ENCODE assay signal across 19 cellular contexts in genomic region chr11:122486793-122487495, GRCh38.
DNase-seq lines count a peak whose midpoint lies in the region; ATAC-seq, FAIRE-seq and TF ChIP-seq lines count a peak whose summit lies in the region.
"Had no signal": no experiment of that assay in that cellular context is flagged by ENCODE, and none has a peak within 500 bp of the region (broad histone marks: within the 10 kb centered on the region; RNA-seq: fewer than 3 reads in every experiment).

No MANE protein-coding gene starts in this region.

- H3K9ac ChIP-seq in keratinocyte (ENCODE audit: control insufficient read depth, extremely low read depth, insufficient read depth, low read length) = no peak overlapping the region

- peak; percentile 9 for DNase-seq in ELR (ENCODE audit: low read depth)
- DNase-seq in LHCN-M2 (ENCODE audit: low read depth) = peak; percentile 2
- peak; percentile 41 for DNase-seq in astrocyte of the hippocampus (ENCODE audit: low read depth, low spot score)
- no peak for DNase-seq in keratinocyte (ENCODE audit: low read depth, low spot score)
- no peak for DNase-seq in activated CD8-positive, alpha-beta memory T cell treated with anti-CD3 and anti-CD28 coated beads, Interleukin-2, amount 50 U/mL, for 48 hours
- no peak for DNase-seq in NCI-H1930 (lab: John Stamatoyannopoulos, UW)
- no peak for DNase-seq in NCI-H1048 (lab: John Stamatoyannopoulos, UW)
- DNase-seq: activated CD4-positive, CD25-positive, alpha-beta regulatory T cell; C1 segment of cervical spinal cord; caudate nucleus; glutamatergic neuron; left ventricle myocardium superior; MG63; naive thymus-derived CD4-positive, alpha-beta T cell; stimulated activated CD4-positive, alpha-beta T cell treated with anti-CD3 and anti-CD28 coated beads, Interleukin-2, amount 100 ng/mL, for 24 hours; transverse colon had no signal

- TF ChIP-seq CTCF in keratinocyte (optimal IDR thresholded peaks at IDR 0.05 in 1 of 3, IDR thresholded peaks at IDR 0.05 in 1 of 3, conservative IDR thresholded peaks at IDR 0.05 in 1 of 3; ENCODE audit: extremely low read depth in 1 of 3, insufficient read depth in 2 of 3, low read length in 3 of 3) = no peak

- FAIRE-seq in keratinocyte (lab: Jason Lieb, UNC) = peak; percentile 72
- FAIRE-seq: endometrium, GM12878 had no signal

- H3K27ac ChIP-seq in keratinocyte (ENCODE audit: control insufficient read depth, insufficient read depth, low read length) = no peak overlapping the region
- H3K27ac ChIP-seq: transverse colon had no signal

- no peaks in the 10 kb centered on the region for H3K27me3 ChIP-seq in keratinocyte (ENCODE audit: control insufficient read depth, extremely low read depth, insufficient read depth, low read length)
- H3K27me3 ChIP-seq: MG63, transverse colon had no signal

- no peak overlapping the region for H3K4me3 ChIP-seq in keratinocyte (ENCODE audit: control insufficient read depth in 2 of 3, extremely low read depth in 1 of 3, insufficient read depth in 2 of 3, low read depth in 1 of 3, low read length in 3 of 3)
- H3K4me3 ChIP-seq: GM12878, MG63, transverse colon had no signal

- no peaks in the 10 kb centered on the region for H3K9me1 ChIP-seq in keratinocyte (ENCODE audit: control insufficient read depth, extremely low read depth, insufficient read depth, low read length)

- no peaks in the 10 kb centered on the region for H3K79me2 ChIP-seq in keratinocyte (ENCODE audit: control insufficient read depth, insufficient read depth, low read length)

- no peaks in the 10 kb centered on the region for H3K36me3 ChIP-seq in keratinocyte (ENCODE audit: control insufficient read depth in 2 of 2, extremely low read depth in 1 of 2, insufficient read depth in 2 of 2, low read length in 2 of 2)
- H3K36me3 ChIP-seq: MG63, transverse colon had no signal

- dilution Hi-C loops in keratinocyte (cut with MboI; ENCODE audit: extremely low pct_ligation_motif_present, low sequenced_read_pairs) = no loop called here

- H3K4me1 ChIP-seq in keratinocyte (ENCODE audit: control insufficient read depth, extremely low read depth, insufficient read depth, low read length) = peaks cover 16% of the 10 kb centered on the region
- H3K4me1 ChIP-seq: transverse colon had no signal

- peak overlapping the region; percentile 49 for H3K4me2 ChIP-seq in keratinocyte (ENCODE audit: control insufficient read depth, extremely low read depth, insufficient read depth, low read depth, low read length)

- no peaks in the 10 kb centered on the region for H4K20me1 ChIP-seq in keratinocyte (ENCODE audit: control insufficient read depth, extremely low read depth, insufficient read depth, low read length)

- ATAC-seq in GM18502 (IDR thresholded peaks at IDR 0.05; ENCODE audit: poor library complexity, unreplicated experiment) = no peak
- ATAC-seq: GM12878; left ventricle myocardium superior; naive thymus-derived CD4-positive, alpha-beta T cell had no signal

- peak overlapping the region; percentile 82 for H2AFZ ChIP-seq in keratinocyte (ENCODE audit: control insufficient read depth, low read length)

- H3K9me3 ChIP-seq in keratinocyte (ENCODE audit: control insufficient read depth, low read depth, low read length) = peaks cover 2% of the 10 kb centered on the region

Comparison
In these comparisons a context has a peak if more than half of its experiments do, and no peak if none do; other contexts are left out.
1. DNase-seq: peak in ELR (single experiment), LHCN-M2 (single experiment) and astrocyte of the hippocampus (single experiment); none in keratinocyte (single experiment), activated CD8-positive, alpha-beta memory T cell treated with anti-CD3 and anti-CD28 coated beads, Interleukin-2, amount 50 U/mL, for 48 hours (single experiment), NCI-H1930 (0 of 2) and NCI-H1048 (single experiment).